8 cellular contexts compared by ENCODE assay signal in the genomic region with DNA sequence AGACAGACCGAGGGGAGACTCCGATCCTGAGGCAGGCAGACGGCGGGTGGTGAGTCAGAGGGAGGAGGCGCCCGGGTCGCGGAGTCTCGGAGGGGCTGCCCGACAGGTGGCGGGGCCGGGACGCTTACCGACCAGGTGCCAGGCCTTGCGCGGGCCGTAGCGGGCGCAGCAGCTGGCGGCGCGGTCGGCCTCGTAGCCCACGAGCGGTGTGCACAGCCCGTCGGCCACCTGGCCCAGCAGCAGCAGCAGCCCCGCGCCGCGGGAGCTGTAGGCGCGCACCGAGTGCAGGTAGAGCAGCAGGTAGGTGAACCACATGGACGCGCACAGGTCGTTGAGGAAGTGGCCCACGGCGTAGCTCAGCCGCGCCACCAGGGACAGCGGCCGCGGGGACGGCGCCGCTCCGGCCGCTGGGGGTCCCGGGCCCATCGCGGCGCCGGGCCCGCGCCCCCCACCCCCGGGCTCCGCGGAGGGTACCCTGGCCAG. TPM values are rescaled to one million over a fixed set of nuclear protein-coding genes. Genes with fewer than 3 reads are reported as not detected.
DNase-seq lines count a peak whose midpoint lies in the region; ATAC-seq and TF ChIP-seq lines count a peak whose summit lies in the region.

No MANE protein-coding gene starts in this region.

- peaks cover 41% of the 10 kb centered on the region for H3K79me2 ChIP-seq in PC-3 (ENCODE audit: low read length)

- H3K36me3 Mint-ChIP-seq in HFFc6 (ENCODE audit: low read depth): peaks cover 3% of the 10 kb centered on the region; the same call in 1 of the 2 replicates

- POLR2A ChIA-PET in PC-3 (lab: Charles Lee; ENCODE audit: unreplicated experiment): interaction anchor here (0.6 kb wide), 1 partner anchor 12 kb away, joined by 13 read pairs; no protein-coding TSS in a partner anchor

- H3K9ac ChIP-seq in PC-3 (ENCODE audit: low read length) (peak overlapping the region; percentile 76), skeletal muscle satellite cell (ENCODE audit: low read depth, low read length) (peak overlapping the region; percentile 75)

- H3K4me1 ChIP-seq in PC-3 (ENCODE audit: insufficient read depth, low read length) (peaks cover 13% of the 10 kb centered on the region; the same call in 1 of the 2 replicates), right atrium auricular region (peaks cover 0 to 44% of the 10 kb centered on the region in 2 donors), skeletal muscle satellite cell (ENCODE audit: control insufficient read depth, insufficient read depth, low read length) (peaks cover 18% of the 10 kb centered on the region)

- H3K9me3 ChIP-seq in PC-3 (ENCODE audit: low read length): no peaks in the 10 kb centered on the region
- H3K9me3 ChIP-seq in right atrium auricular region: no peaks in the 10 kb centered on the region
- H3K9me3 ChIP-seq in skeletal muscle satellite cell (replicated peaks; ENCODE audit: low read length): no peaks in the 10 kb centered on the region

- H3K27ac ChIP-seq in PC-3 (ENCODE audit: low read length): peak overlapping the region; percentile 30; the same call in 1 of the 2 replicates
- peak overlapping the region; percentile 82 to 84 for H3K27ac ChIP-seq in right atrium auricular region

- H3K4me3 ChIP-seq in GM12864 (ENCODE audit: low read depth, low read length) (peak overlapping the region; percentile 97), PC-3 (ENCODE audit: low read length) (peak overlapping the region; percentile 91), right atrium auricular region (peak overlapping the region; percentile 76 to 96), skeletal muscle satellite cell (ENCODE audit: low read length) (peak overlapping the region; percentile 77)

- TF ChIP-seq CTCF in GM12864 (IDR thresholded peaks at IDR 0.05; ENCODE audit: low read depth, low read length, missing control alignments): peak; percentile 12
- TF ChIP-seq CTCF in HFFc6 (IDR thresholded peaks at IDR 0.05): peak; percentile 35; the same call in 1 of the 2 replicates
- TF ChIP-seq CTCF in PC-3 (conservative IDR thresholded peaks at IDR 0.05; ENCODE audit: low read depth, low read length): no peak
- no peak for TF ChIP-seq CTCF in right atrium auricular region (IDR thresholded peaks at IDR 0.05)

- intact Hi-C loops in PC-3 (cut with micrococcal nuclease): no loop called here

- no TSS peak for BruUV-seq in PC-3 (replicated peaks; lab: Mats Ljungman, UMichigan)

- DNase-seq in GM12864 (ENCODE audit: low read depth) (no peak), HFFc6 (peak; percentile 29), PC-3 (peak; percentile 45), right atrium auricular region (ENCODE audit: low spot score) (no peak), NCI-H226 (no peak)
- DNase-seq in activated effector memory CD4-positive, alpha-beta T cell treated with anti-CD3 and anti-CD28 coated beads, Interleukin-2, amount 50 U/mL, for 16 hours: peak; percentile 89
- no peak for DNase-seq in NK-92 treated with Interleukin-12 subunit alpha and Interleukin-12 subunit beta, amount 100 ng/mL, for 24 hours (lab: John Stamatoyannopoulos, UW)

- no peaks in the 10 kb centered on the region for H3F3A ChIP-seq in PC-3 (ENCODE audit: low read length, unreplicated experiment)

- ATAC-seq in PC-3: peak; percentile 19

- H3K36me3 ChIP-seq in PC-3 (ENCODE audit: low read depth, low read length): no peaks in the 10 kb centered on the region
- H3K36me3 ChIP-seq in right atrium auricular region: no peaks in the 10 kb centered on the region
- no peaks in the 10 kb centered on the region for H3K36me3 ChIP-seq in skeletal muscle satellite cell (ENCODE audit: insufficient read depth, low read length)

- peaks cover 18% of the 10 kb centered on the region for H4K20me1 ChIP-seq in PC-3 (ENCODE audit: low read length)

- H3K27me3 ChIP-seq in PC-3 (ENCODE audit: low read length) (no peaks in the 10 kb centered on the region), right atrium auricular region (no peaks in the 10 kb centered on the region), skeletal muscle satellite cell (ENCODE audit: control insufficient read depth, insufficient read depth, low read length) (no peaks in the 10 kb centered on the region)

- H3K9me3 Mint-ChIP-seq in HFFc6: no peaks in the 10 kb centered on the region

- peaks cover 25% of the 10 kb centered on the region for H3K4me1 Mint-ChIP-seq in HFFc6 (ENCODE audit: low read depth)

- peak overlapping the region; percentile 77 for H3K27ac Mint-ChIP-seq in HFFc6

- peak overlapping the region; percentile 98 for H3K4me3 Mint-ChIP-seq in HFFc6

- H3K4me2 ChIP-seq in PC-3 (ENCODE audit: low read length): peak overlapping the region; percentile 92
- H3K4me2 ChIP-seq in skeletal muscle satellite cell (ENCODE audit: low read length): peak overlapping the region; percentile 99

- CTCF ChIA-PET in PC-3 (lab: Charles Lee): no interaction called here

- no peak overlapping the region for H2AFZ ChIP-seq in PC-3 (ENCODE audit: low read length)

- H3K27me3 Mint-ChIP-seq in HFFc6 (ENCODE audit: insufficient read depth): peaks cover 1% of the 10 kb centered on the region; the same call in 1 of the 2 replicates

- H3K9me2 ChIP-seq in PC-3 (replicated peaks; ENCODE audit: low read length): no peaks in the 10 kb centered on the region

RNA-seq across cellular contexts. Expression of gene MFSD12, which starts 0.4 kb away (rescaled TPM):
- total RNA-seq in HFFc6 (2021; fragmentation: NEBNext Ultra II Directional; extraction: Animal tissue kit (Norgen Biotek cat#: 25700)): 100 to 1,000 TPM in 2 of 6 experiments, 10 to 100 TPM in 4; 75.1 to 101 (median 79.6) TPM
- total RNA-seq in PC-3 (2014; rRNA removed) (121 and 165 TPM in 2 replicates), right atrium auricular region (10 to 100 TPM; 15.8 to 35.4 TPM)
- total RNA-seq in skeletal muscle satellite cell (2012; rRNA removed): 83.4 and 112 TPM in 2 replicates

RNA-seq across cellular contexts. Expression of gene HMG20B, which starts 15.7 kb away (rescaled TPM):
- 10 to 100 TPM; 73.5 to 90.1 (median 78.3) TPM for total RNA-seq in HFFc6 (2021; fragmentation: NEBNext Ultra II Directional; extraction: Animal tissue kit (Norgen Biotek cat#: 25700))
- total RNA-seq in PC-3 (2014; rRNA removed) (146 and 210 TPM in 2 replicates), right atrium auricular region (10 to 100 TPM; 51.8 to 52.5 TPM)
- total RNA-seq in skeletal muscle satellite cell (2012; rRNA removed): 57.2 and 65.4 TPM in 2 replicates

RNA-seq across cellular contexts. Expression of gene TEKTIP1, which starts 18.0 kb away (rescaled TPM):
- under 1 TPM in 5 of 6 experiments, not detected in 1; 0.25 to 0.51 (median 0.46) TPM for total RNA-seq in HFFc6 (2021; fragmentation: NEBNext Ultra II Directional; extraction: Animal tissue kit (Norgen Biotek cat#: 25700))
- not detected in 2 replicates for total RNA-seq in PC-3 (2014; rRNA removed)
- not detected for total RNA-seq in right atrium auricular region
- total RNA-seq in skeletal muscle satellite cell (2012; rRNA removed): not detected in 2 replicates

RNA-seq across cellular contexts. Expression of gene GIPC3, which starts 28.3 kb away (rescaled TPM):
- total RNA-seq in HFFc6 (2021; fragmentation: NEBNext Ultra II Directional; extraction: Animal tissue kit (Norgen Biotek cat#: 25700)): under 1 TPM in 4 of 6 experiments, not detected in 2; 0.10 to 0.17 (median 0.11) TPM
- total RNA-seq in PC-3 (2014; rRNA removed) (0.18 TPM in 1 of 2 replicates, not detected in the other), right atrium auricular region (1 to 10 TPM in 1 of 2 donors, under 1 TPM in 1; 0.96 to 1.5 TPM)
- total RNA-seq in skeletal muscle satellite cell (2012; rRNA removed): under 0.01 TPM in 1 of 2 replicates, not detected in the other

RNA-seq across cellular contexts. Expression of gene TBXA2R, which starts 49.7 kb away (rescaled TPM):
- total RNA-seq in HFFc6 (2021; fragmentation: NEBNext Ultra II Directional; extraction: Animal tissue kit (Norgen Biotek cat#: 25700)): 1 to 10 TPM; 7.1 to 8.8 (median 7.4) TPM
- 0.77 and 1.0 TPM in 2 replicates for total RNA-seq in PC-3 (2014; rRNA removed)
- total RNA-seq in right atrium auricular region: 1 to 10 TPM in 1 of 2 donors, under 1 TPM in 1; 0.67 to 1.1 TPM
- total RNA-seq in skeletal muscle satellite cell (2012; rRNA removed): 1.5 and 3.9 TPM in 2 replicates

Comparison
In these comparisons a context has a peak if more than half of its experiments do, and no peak if none do; other contexts are left out.
1. DNase-seq: peak in HFFc6 (single experiment), PC-3 (single experiment) and activated effector memory CD4-positive, alpha-beta T cell treated with anti-CD3 and anti-CD28 coated beads, Interleukin-2, amount 50 U/mL, for 16 hours (single experiment); none in GM12864 (single experiment), right atrium auricular region (single experiment), NK-92 treated with Interleukin-12 subunit alpha and Interleukin-12 subunit beta, amount 100 ng/mL, for 24 hours (single experiment) and NCI-H226 (single experiment).
2. CTCF ChIP-seq: peak in GM12864 (single experiment) and HFFc6 (single experiment); none in PC-3 (single experiment) and right atrium auricular region (0 of 2).
3. Peak in every context shown above with its lines, with median percentiles within 50 percentile points of each other: H3K4me3 ChIP-seq.